In genomic region chr19:38336638-38337359, GRCh38 we compare ENCODE assay signal across 8 cellular contexts. TPM values are rescaled to one million over a fixed set of nuclear protein-coding genes. Genes with fewer than 3 reads are reported as not detected.
DNase-seq lines count a peak whose midpoint lies in the region; ATAC-seq and TF ChIP-seq lines count a peak whose summit lies in the region.

No MANE protein-coding gene starts in this region.

- TF ChIP-seq CTCF in uterus (IDR thresholded peaks at IDR 0.05), result no peak

- H3K36me3 ChIP-seq in uterus, result no peaks in the 10 kb centered on the region

- 4% methylated on average over 41 of the region's 41 CpGs for WGBS in right cardiac atrium

- intact Hi-C loops in right cardiac atrium (cut with DNase I) (loop anchor here in 3 of 4 donors (5.0 to 10.0 kb wide), 3 partner anchors 36 to 432 kb away; partner anchors contain the start of genes PSMD8 (in 2 of the 3), SIPA1L3 (in 2 of the 3) and WDR87 (in 2 of the 3)), uterus (cut with DNase I; ENCODE audit: low total_unique reads) (loop anchor here (5.0 kb wide), 1 partner anchor 36 kb away; the partner anchor contains the start of gene PSMD8)

- H3K4me1 ChIP-seq in right cardiac atrium (ENCODE audit: control insufficient read depth, insufficient read depth, low read length) (peaks cover 2% of the 10 kb centered on the region), uterus (peaks cover 0 to 6% of the 10 kb centered on the region in 2 donors)

- DNase-seq in NCI-H187 treated with DMSO at 0.1 percent for 48 hours (lab: John Stamatoyannopoulos, UW) (peak; percentile 95), T-helper 2 cell (peak; percentile 87 to 96 (median 95)), anterior cingulate cortex (lab: John Stamatoyannopoulos, UW) (peak in 57 of 58 donors; percentile 19 to 95 (median 82)), right cardiac atrium (peak; percentile 96 to 98 (median 98)), putamen (ENCODE audit: low spot score) (peak; percentile 89), uterus (peak; percentile 95 to 96)

- H3K27ac ChIP-seq in right cardiac atrium (ENCODE audit: low read length) (peak overlapping the region; percentile 86), uterus (peak overlapping the region; percentile 95 to 96)

- ATAC-seq in HG02938 (IDR thresholded peaks at IDR 0.05; ENCODE audit: unreplicated experiment), result peak; percentile 48
- peak; percentile 87 for ATAC-seq in right cardiac atrium

- H3K4me3 ChIP-seq in right cardiac atrium (ENCODE audit: low read length), result peak overlapping the region; percentile 73
- peak overlapping the region; percentile 62 to 69 for H3K4me3 ChIP-seq in uterus

- no peaks in the 10 kb centered on the region for H3K27me3 ChIP-seq in right cardiac atrium (ENCODE audit: control insufficient read depth, insufficient read depth)
- H3K27me3 ChIP-seq in uterus, result no peaks in the 10 kb centered on the region

- TF ChIP-seq POLR2A in GM15510 (IDR thresholded peaks at IDR 0.05; ENCODE audit: borderline replicate concordance, extremely low read depth, insufficient read length), result peak; percentile 32
- no peak for TF ChIP-seq POLR2A in uterus (IDR thresholded peaks at IDR 0.05)

- no peaks in the 10 kb centered on the region for H3K9me3 ChIP-seq in right cardiac atrium (ENCODE audit: control insufficient read depth, low read length)
- H3K9me3 ChIP-seq in uterus, result no peaks in the 10 kb centered on the region

RNA-seq across cellular contexts. Expression of gene CATSPERG, which starts 1.2 kb away (rescaled TPM):
- 1 to 10 TPM; 1.2 to 2.0 (median 1.6) TPM for total RNA-seq in right cardiac atrium
- polyA plus RNA-seq in right cardiac atrium, result 1.4 TPM
- 10 to 100 TPM in 3 of 4 donors, not detected in 1; 10.6 to 95.3 (median 19.3) TPM for total RNA-seq in uterus

RNA-seq across cellular contexts. Expression of gene KCNK6, which starts 17.2 kb away (rescaled TPM):
- total RNA-seq in right cardiac atrium (1 to 10 TPM; 2.2 to 3.0 (median 2.8) TPM), uterus (10 to 100 TPM in 1 of 4 donors, 1 to 10 TPM in 2, under 1 TPM in 1; 0.59 to 60.6 (median 4.3) TPM)
- 2.4 TPM for polyA plus RNA-seq in right cardiac atrium

RNA-seq across cellular contexts. Expression of gene YIF1B, which starts 21.1 kb away (rescaled TPM):
- total RNA-seq in right cardiac atrium, result 10 to 100 TPM; 15.9 to 24.4 (median 19.9) TPM
- polyA plus RNA-seq in right cardiac atrium, result 25.7 TPM
- 10 to 100 TPM in 3 of 4 donors, 1 to 10 TPM in 1; 6.4 to 31.7 (median 21.5) TPM for total RNA-seq in uterus

RNA-seq across cellular contexts. Expression of gene C19orf33, which starts 32.7 kb away (rescaled TPM):
- total RNA-seq in right cardiac atrium, result under 1 TPM in 2 of 4 donors, not detected in 2; 0.57 to 0.89 TPM
- polyA plus RNA-seq in right cardiac atrium, result 4.3 TPM
- total RNA-seq in uterus, result 10 to 100 TPM in 1 of 4 donors, 1 to 10 TPM in 2, not detected in 1; 2.9 to 15.3 (median 4.1) TPM

RNA-seq across cellular contexts. Expression of gene PSMD8, which starts 37.6 kb away (rescaled TPM):
- 100 to 1,000 TPM; 223 to 311 (median 259) TPM for total RNA-seq in right cardiac atrium
- polyA plus RNA-seq in right cardiac atrium, result 255 TPM
- 100 to 1,000 TPM in 3 of 4 donors, 10 to 100 TPM in 1; 67.4 to 156 (median 128) TPM for total RNA-seq in uterus

Comparison
In these comparisons a context has a peak if more than half of its experiments do, and no peak if none do; other contexts are left out.
1. Peak in every context shown above with its lines: DNase-seq, ATAC-seq, H3K4me3 ChIP-seq and H3K27ac ChIP-seq.